ENCODE assay signal across 35 cellular contexts in genomic region chr10:121311812-121312443, GRCh38.
DNase-seq lines count a peak whose midpoint lies in the region; TF ChIP-seq lines count a peak whose summit lies in the region.
"Had no signal": no experiment of that assay in that cellular context is flagged by ENCODE, and none has a peak within 500 bp of the region (broad histone marks: within the 10 kb centered on the region; RNA-seq: fewer than 3 reads in every experiment).

No MANE protein-coding gene starts in this region.

- intact Hi-C loops in Caco-2 (cut with micrococcal nuclease; ENCODE audit: unreplicated experiment), result no loop called here

- in situ Hi-C loops in ACHN (cut with HindIII; ENCODE audit: low pct_ligation_motif_present, low pct_unique_long_range_greater_than_20kb, low sequenced_read_pairs), result no loop called here

- no peak overlapping the region for H2AFZ ChIP-seq in trophoblast cell (ENCODE audit: insufficient read depth, low read length, poor library complexity)

- H4K91ac ChIP-seq in trophoblast cell (ENCODE audit: low read depth, low read length), result no peak overlapping the region

- no peak overlapping the region for H3K23ac ChIP-seq in trophoblast cell (ENCODE audit: low read length)

- peaks cover 18% of the 10 kb centered on the region for H3K9me3 Mint-ChIP-seq in Caco-2 (ENCODE audit: unreplicated experiment)
- H3K9me3 Mint-ChIP-seq in brain, result peaks cover 0 to 9% (median 4%) of the 10 kb centered on the region in 5 experiments
- H3K9me3 Mint-ChIP-seq: activated T-helper 2 cell treated with anti-CD3 and anti-CD28 coated beads, Interferon-gamma antibody, Interleukin-2, Interleukin-4, amounts not matched to agents 10 μg/mL and 5 μg/mL and 100 μg/mL, durations not matched to agents 14 hours and 24 hours and 36 hours; CD8-positive, alpha-beta T cell; effector memory CD8-positive, alpha-beta T cell had no signal

- H3K18ac ChIP-seq in trophoblast cell (ENCODE audit: low read length), result no peak overlapping the region

- H3K79me1 ChIP-seq in trophoblast cell (ENCODE audit: low read length), result peaks cover 4% of the 10 kb centered on the region

- no peak overlapping the region for H4K12ac ChIP-seq in trophoblast cell (ENCODE audit: low read depth, low read length)

- H3K27me3 ChIP-seq in Caco-2 (replicated peaks; ENCODE audit: control insufficient read depth, insufficient read depth, low read length), result no peaks in the 10 kb centered on the region
- H3K27me3 ChIP-seq in trophoblast cell (ENCODE audit: insufficient read depth, low read length), result no peaks in the 10 kb centered on the region
- H3K27me3 ChIP-seq: MG63, SJCRH30, vagina had no signal

- no peak for DNase-seq in Caco-2
- peak; percentile 17 for DNase-seq in medulla oblongata (ENCODE audit: extremely low spot score)
- no peak for DNase-seq in trophoblast cell
- no peak for DNase-seq in amniotic stem cell (lab: John Stamatoyannopoulos, UW)
- DNase-seq in DMS 273 (lab: John Stamatoyannopoulos, UW; ENCODE audit: unreplicated experiment), result no peak
- DNase-seq in COLO829 (ENCODE audit: low spot score), result no peak
- no peak for DNase-seq in ACHN
- DNase-seq: activated CD4-positive, alpha-beta T cell treated with anti-CD3 and anti-CD28 coated beads for 48 hours; activated CD8-positive, alpha-beta memory T cell treated with anti-CD3 and anti-CD28 coated beads for 24 hours; activated T-cell treated with anti-CD3 and anti-CD28 coated beads for 4 hours; aorta; CD8-positive, alpha-beta T cell; central memory CD4-positive, alpha-beta T cell; cortex of kidney; DMS153; effector memory CD8-positive, alpha-beta T cell; foreskin fibroblast; HCEC 1CT; heart right ventricle; lower lobe of right lung; MG63; NCI-H1105; NCI-H2029; NCI-H510A treated with DMSO at 0.1 percent for 48 hours; stimulated activated naive CD4-positive, alpha-beta T cell treated with Interleukin-2 at 50 U/mL for 16 hours; SW 1271; WERI-Rb-1 had no signal

- no peak overlapping the region for H2BK120ac ChIP-seq in trophoblast cell (ENCODE audit: insufficient read depth, low read length, poor library complexity)

- BruUV-seq in Caco-2 (replicated peaks; lab: Mats Ljungman, UMichigan), result no TSS peak

- H3K36me3 Mint-ChIP-seq in Caco-2 (ENCODE audit: insufficient read depth, unreplicated experiment), result no peaks in the 10 kb centered on the region
- H3K36me3 Mint-ChIP-seq in brain, result no peaks in the 10 kb centered on the region
- H3K36me3 Mint-ChIP-seq: activated naive CD8-positive, alpha-beta T cell; CD8-positive, alpha-beta T cell had no signal

- no peak overlapping the region for H2BK5ac ChIP-seq in trophoblast cell (ENCODE audit: low read depth, low read length, poor library complexity)

- peaks cover 4% of the 10 kb centered on the region; the same call in 1 of the 2 replicates for H3K9me3 ChIP-seq in Caco-2
- no peaks in the 10 kb centered on the region for H3K9me3 ChIP-seq in trophoblast cell (ENCODE audit: insufficient read depth, low read depth, low read length)
- H3K9me3 ChIP-seq: A549, heart right ventricle, MG63, thoracic aorta, vagina had no signal

- H3K14ac ChIP-seq in trophoblast cell (ENCODE audit: low read length), result no peak overlapping the region

- no peak overlapping the region for H3K27ac ChIP-seq in trophoblast cell (ENCODE audit: low read depth, low read length)
- H3K27ac ChIP-seq: A549, heart right ventricle, KMS-11, lower lobe of right lung, thoracic aorta, vagina, WERI-Rb-1 had no signal

- H3K4me1 ChIP-seq in Caco-2 (peaks cover 32% of the 10 kb centered on the region), trophoblast cell (ENCODE audit: control insufficient read depth in 1 of 2, insufficient read depth in 2 of 2, low read length in 2 of 2) (peaks cover 5 to 12% of the 10 kb centered on the region in 2 experiments)
- H3K4me1 ChIP-seq: A549, heart right ventricle, lower lobe of right lung, vagina had no signal

- H3K4me3 Mint-ChIP-seq in Caco-2 (ENCODE audit: unreplicated experiment) (no peak overlapping the region), brain (peak overlapping the region in 1 of 5 experiments; percentile 19)
- H3K4me3 Mint-ChIP-seq: activated naive CD8-positive, alpha-beta T cell; CD8-positive, alpha-beta T cell; effector memory CD8-positive, alpha-beta T cell had no signal

- H3K4me3 ChIP-seq in Caco-2 (ENCODE audit: low read depth, low read length) (no peak overlapping the region), trophoblast cell (ENCODE audit: low read depth, low read length) (no peak overlapping the region)
- H3K4me3 ChIP-seq: A549, heart right ventricle, lower lobe of right lung, MG63, SJCRH30, thoracic aorta, vagina had no signal

- no peak overlapping the region for H3K9ac ChIP-seq in trophoblast cell (ENCODE audit: low read length)
- H3K9ac ChIP-seq: KMS-11 had no signal

- WGBS in trophoblast cell (ENCODE audit: extremely low coverage, insufficient coverage, insufficient read length), result no CpG with 5 or more reads among the region's 7 CpGs

- TF ChIP-seq CTCF in Caco-2 (IDR thresholded peaks at IDR 0.05; ENCODE audit: insufficient read depth in 1 of 2, low read depth in 1 of 2, low read length in 1 of 2, severe bottlenecking in 1 of 2, unreplicated experiment in 1 of 2) (no peak), brain (conservative IDR thresholded peaks at IDR 0.05) (no peak)

- H3K36me3 ChIP-seq in Caco-2 (ENCODE audit: control insufficient read depth, insufficient read depth, low read length) (no peaks in the 10 kb centered on the region; the same call in 1 of the 2 replicates), trophoblast cell (ENCODE audit: control insufficient read depth in 1 of 2, insufficient read depth in 2 of 2, low read length in 2 of 2) (no peaks in the 10 kb centered on the region)
- H3K36me3 ChIP-seq: heart right ventricle, lower lobe of right lung, MG63, SJCRH30, thoracic aorta, vagina, WERI-Rb-1 had no signal

- POLR2A ChIA-PET in Caco-2 (lab: Charles Lee), result no interaction called here

- peaks cover 35% of the 10 kb centered on the region for H3K4me1 Mint-ChIP-seq in Caco-2 (ENCODE audit: low read depth, unreplicated experiment)
- H3K4me1 Mint-ChIP-seq in brain, result peaks cover 49% of the 10 kb centered on the region

- peak overlapping the region; percentile 60 for H3K27ac Mint-ChIP-seq in Caco-2 (ENCODE audit: unreplicated experiment)
- peak overlapping the region in 3 of 5 experiments; percentile 28 to 69 (median 52) for H3K27ac Mint-ChIP-seq in brain
- H3K27ac Mint-ChIP-seq: activated naive CD8-positive, alpha-beta T cell; activated T-helper 2 cell treated with anti-CD3 and anti-CD28 coated beads, Interferon-gamma antibody, Interleukin-2, Interleukin-4, amounts not matched to agents 10 μg/mL and 5 μg/mL and 100 μg/mL, durations not matched to agents 14 hours and 24 hours and 36 hours; CD8-positive, alpha-beta T cell; effector memory CD8-positive, alpha-beta T cell had no signal

- H3K4ac ChIP-seq in trophoblast cell (ENCODE audit: low read depth, low read length), result no peak overlapping the region

- H3K27me3 Mint-ChIP-seq in Caco-2 (ENCODE audit: insufficient read depth, unreplicated experiment), result no peaks in the 10 kb centered on the region
- H3K27me3 Mint-ChIP-seq in brain, result peaks cover 10% of the 10 kb centered on the region
- H3K27me3 Mint-ChIP-seq: activated naive CD8-positive, alpha-beta T cell had no signal

- H3K79me2 ChIP-seq in trophoblast cell (ENCODE audit: control insufficient read depth, insufficient read depth, low read length, poor library complexity), result no peaks in the 10 kb centered on the region

- no peak overlapping the region for H2AK5ac ChIP-seq in trophoblast cell (ENCODE audit: low read length)

- CTCF ChIA-PET in Caco-2 (lab: Charles Lee), result no interaction called here

- peak overlapping the region; percentile 19 for H2BK12ac ChIP-seq in trophoblast cell (ENCODE audit: low read length)

- H4K8ac ChIP-seq in trophoblast cell (ENCODE audit: low read depth, low read length), result no peak overlapping the region

- no peak overlapping the region for H3K4me2 ChIP-seq in trophoblast cell (ENCODE audit: low read length)
- H3K4me2 ChIP-seq: A549, KMS-11 had no signal
